In genomic region chr6:131635384-131636340, GRCh38 we compare ENCODE assay signal across 13 cellular contexts. TPM values are rescaled to one million over a fixed set of nuclear protein-coding genes. Genes with fewer than 3 reads are reported as not detected.
A peak's percentile ranks its signal among the peaks of the same experiment; 100 is the strongest.
DNase-seq lines count a peak whose midpoint lies in the region; ATAC-seq, FAIRE-seq and TF ChIP-seq lines count a peak whose summit lies in the region.
"Had no signal": no experiment of that assay in that cellular context is flagged by ENCODE, and none has a peak within 500 bp of the region (broad histone marks: within the 10 kb centered on the region; RNA-seq: fewer than 3 reads in every experiment).

No MANE protein-coding gene starts in this region.

- H3K4me1 Mint-ChIP-seq in activated CD8-positive, alpha-beta memory T cell treated with anti-CD3 and anti-CD28 coated beads, Interleukin-2, amount 10 ng/mL, durations not matched to agents 7 days and 5 days, result peaks cover 4% of the 10 kb centered on the region

- H3K9me3 ChIP-seq in small intestine (ENCODE audit: control insufficient read depth, low read depth), result no peaks in the 10 kb centered on the region
- H3K9me3 ChIP-seq: sigmoid colon had no signal

- no peaks in the 10 kb centered on the region for H3K9me3 Mint-ChIP-seq in activated CD8-positive, alpha-beta memory T cell treated with anti-CD3 and anti-CD28 coated beads, Interleukin-2, amount 10 ng/mL, durations not matched to agents 7 days and 5 days (ENCODE audit: low read depth)
- H3K9me3 Mint-ChIP-seq: activated naive CD8-positive, alpha-beta T cell treated with anti-CD3 and anti-CD28 coated beads, Interleukin-2, amount 50 U/mL, for 24 hours; stimulated activated effector memory CD8-positive, alpha-beta T cell treated with anti-CD3 and anti-CD28 coated beads, Interleukin-12 subunit alpha, Interleukin-12 subunit beta, amount 100 ng/mL, for 72 hours had no signal

- CTCF ChIA-PET in activated CD8-positive, alpha-beta memory T cell treated with anti-CD3 and anti-CD28 coated beads, Interleukin-2, amount 10 ng/mL, durations not matched to agents 7 days and 5 days (lab: Charles Lee), result interaction anchor here (1.3 kb wide), 1 partner anchor 7 kb away, joined by 8 read pairs; the partner anchor contains the start of gene MED23

- H3K4me3 ChIP-seq in GM06990 (replicated peaks; ENCODE audit: low read depth, low read length), result no peak overlapping the region
- no peak overlapping the region for H3K4me3 ChIP-seq in small intestine (ENCODE audit: low read depth in 1 of 2, low read length in 2 of 2)
- H3K4me3 ChIP-seq: sigmoid colon had no signal

- ATAC-seq in GM21367 (IDR thresholded peaks at IDR 0.05; ENCODE audit: unreplicated experiment) (peak; percentile 87), HG03066 (IDR thresholded peaks at IDR 0.05; ENCODE audit: low read depth, unreplicated experiment) (peak; percentile 89)
- ATAC-seq in activated CD8-positive, alpha-beta memory T cell treated with anti-CD3 and anti-CD28 coated beads, Interleukin-2, amount 10 ng/mL, durations not matched to agents 7 days and 5 days, result no peak
- ATAC-seq: activated naive CD8-positive, alpha-beta T cell treated with anti-CD3 and anti-CD28 coated beads, Interleukin-2, amount 50 U/mL, for 24 hours; left cardiac atrium; stimulated activated effector memory CD8-positive, alpha-beta T cell treated with anti-CD3 and anti-CD28 coated beads, Interleukin-12 subunit alpha, Interleukin-12 subunit beta, amount 100 ng/mL, for 72 hours had no signal

- no peak overlapping the region for H3K27ac ChIP-seq in small intestine (ENCODE audit: low read depth in 1 of 2, low read length in 1 of 2)
- H3K27ac ChIP-seq: sigmoid colon had no signal

- FAIRE-seq in small intestine (lab: Jason Lieb, UNC), result no peak
- FAIRE-seq: endothelial cell of umbilical vein had no signal

- peaks cover 2 to 3% of the 10 kb centered on the region in 2 donors for H3K4me1 ChIP-seq in small intestine (ENCODE audit: control insufficient read depth in 2 of 2, insufficient read depth in 1 of 2, low read depth in 1 of 2, low read length in 1 of 2)

- no peak overlapping the region for H3K27ac Mint-ChIP-seq in activated CD8-positive, alpha-beta memory T cell treated with anti-CD3 and anti-CD28 coated beads, Interleukin-2, amount 10 ng/mL, durations not matched to agents 7 days and 5 days
- H3K27ac Mint-ChIP-seq: activated naive CD8-positive, alpha-beta T cell treated with anti-CD3 and anti-CD28 coated beads, Interleukin-2, amount 50 U/mL, for 24 hours; stimulated activated effector memory CD8-positive, alpha-beta T cell treated with anti-CD3 and anti-CD28 coated beads, Interleukin-12 subunit alpha, Interleukin-12 subunit beta, amount 100 ng/mL, for 72 hours had no signal

- peaks cover 3% of the 10 kb centered on the region for H3K36me3 Mint-ChIP-seq in activated CD8-positive, alpha-beta memory T cell treated with anti-CD3 and anti-CD28 coated beads, Interleukin-2, amount 10 ng/mL, durations not matched to agents 7 days and 5 days
- H3K36me3 Mint-ChIP-seq: stimulated activated effector memory CD8-positive, alpha-beta T cell treated with anti-CD3 and anti-CD28 coated beads, Interleukin-12 subunit alpha, Interleukin-12 subunit beta, amount 100 ng/mL, for 72 hours had no signal

- no peaks in the 10 kb centered on the region for H3K27me3 Mint-ChIP-seq in activated CD8-positive, alpha-beta memory T cell treated with anti-CD3 and anti-CD28 coated beads, Interleukin-2, amount 10 ng/mL, durations not matched to agents 7 days and 5 days

- TF ChIP-seq CTCF in GM06990 (IDR thresholded peaks at IDR 0.05; ENCODE audit: insufficient read depth, low read length, poor library complexity, severe bottlenecking), result no peak

- H3K27me3 ChIP-seq in GM06990 (replicated peaks; ENCODE audit: control insufficient read depth, insufficient read depth, low read length), result no peaks in the 10 kb centered on the region; the same call in 1 of the 2 replicates
- no peaks in the 10 kb centered on the region for H3K27me3 ChIP-seq in small intestine (ENCODE audit: control insufficient read depth in 2 of 2, insufficient read depth in 2 of 2, low read length in 2 of 2)
- H3K27me3 ChIP-seq: sigmoid colon had no signal

- TF ChIP-seq POLR2A in Raji (IDR thresholded peaks at IDR 0.05; ENCODE audit: insufficient read depth, low read depth, low read length), result 0 out of 2 replicates have a peak, but pooled peaks have one; percentile 12

- no peaks in the 10 kb centered on the region for H3K36me3 ChIP-seq in GM06990 (ENCODE audit: control insufficient read depth, insufficient read depth, low read length)
- peaks cover 0 to 2% of the 10 kb centered on the region in 2 donors for H3K36me3 ChIP-seq in small intestine (ENCODE audit: control insufficient read depth in 2 of 2, insufficient read depth in 2 of 2, low read length in 2 of 2)
- H3K36me3 ChIP-seq: sigmoid colon had no signal

- H3K4me3 Mint-ChIP-seq in activated CD8-positive, alpha-beta memory T cell treated with anti-CD3 and anti-CD28 coated beads, Interleukin-2, amount 10 ng/mL, durations not matched to agents 7 days and 5 days, result no peak overlapping the region
- H3K4me3 Mint-ChIP-seq: activated naive CD8-positive, alpha-beta T cell treated with anti-CD3 and anti-CD28 coated beads, Interleukin-2, amount 50 U/mL, for 24 hours; stimulated activated effector memory CD8-positive, alpha-beta T cell treated with anti-CD3 and anti-CD28 coated beads, Interleukin-12 subunit alpha, Interleukin-12 subunit beta, amount 100 ng/mL, for 72 hours had no signal

- DNase-seq in GM06990 (ENCODE audit: extremely low read depth, insufficient read length) (peak; percentile 3), small intestine (no peak), RPMI8226 (no peak), NCI-H2029 (lab: John Stamatoyannopoulos, UW) (no peak)
- DNase-seq in activated CD8-positive, alpha-beta memory T cell treated with anti-CD3 and anti-CD28 coated beads, Interleukin-2, amount 10 ng/mL, durations not matched to agents 7 days and 5 days, result no peak
- DNase-seq: activated naive CD8-positive, alpha-beta T cell treated with anti-CD3 and anti-CD28 coated beads, Interleukin-2, amount 50 U/mL, for 24 hours; left cardiac atrium; sigmoid colon had no signal

- 87 to 92% (median 92%) methylated on average over 11 of the region's 11 CpGs for WGBS in small intestine, 3 donors

RNA-seq across cellular contexts. Expression of gene ENPP3, which starts 1.4 kb away (rescaled TPM):
- polyA plus RNA-seq in small intestine, result 1 to 10 TPM in 2 of 3 donors, under 1 TPM in 1; 0.57 to 8.9 (median 5.4) TPM
- total RNA-seq in activated CD8-positive, alpha-beta memory T cell treated with anti-CD3 and anti-CD28 coated beads, Interleukin-2, amount 10 ng/mL, durations not matched to agents 7 days and 5 days, result 1 to 10 TPM in 1 of 2 experiments, under 1 TPM in 1; 0.93 to 1.4 TPM
- total RNA-seq: endothelial cell of umbilical vein had no signal
- polyA plus RNA-seq: endothelial cell of umbilical vein had no signal

RNA-seq across cellular contexts. Expression of gene MED23, which starts 7.6 kb away (rescaled TPM):
- 10 to 100 TPM in 1 of 3 donors, 1 to 10 TPM in 2; 8.1 to 18.6 (median 8.6) TPM for polyA plus RNA-seq in small intestine
- 10 to 100 TPM; 28.4 to 33.1 TPM for total RNA-seq in activated CD8-positive, alpha-beta memory T cell treated with anti-CD3 and anti-CD28 coated beads, Interleukin-2, amount 10 ng/mL, durations not matched to agents 7 days and 5 days
